ENCODE assay signal across 1 cellular context in the genomic region with DNA sequence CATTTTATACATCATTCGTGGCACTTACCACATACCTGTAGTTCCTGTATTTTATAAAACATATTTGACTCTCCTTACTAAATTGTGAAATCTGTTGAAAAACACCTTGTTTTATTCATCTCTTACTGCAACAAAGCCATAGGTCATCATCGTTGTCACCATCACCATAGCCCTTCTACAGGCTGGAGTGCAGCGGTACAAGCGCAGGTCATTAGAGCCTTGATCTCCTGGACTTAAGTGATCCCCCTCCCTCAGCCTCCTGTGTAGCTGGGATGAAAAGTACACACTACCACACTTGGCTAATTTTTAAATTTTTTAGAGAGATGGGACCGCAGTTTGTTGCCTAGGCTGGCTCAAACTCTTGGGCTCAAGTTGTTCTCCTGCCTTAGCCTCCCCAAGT.
TF ChIP-seq lines count a peak whose summit lies in the region.

No MANE protein-coding gene starts in this region.

TF ChIP-seq in IMR-90, 13 proteins besides CTCF, POLR2A, EP300 and RAD21 (continued from another document):
- no peak for TF ChIP-seq CHD1 (IDR thresholded peaks at IDR 0.05; ENCODE audit: low read depth, low read length)
- no peak for TF ChIP-seq RFX5 (IDR thresholded peaks at IDR 0.05; ENCODE audit: low read depth, low read length)
- TF ChIP-seq MXI1 (IDR thresholded peaks at IDR 0.05; ENCODE audit: borderline replicate concordance, low read depth, low read length) = no peak
- no peak for TF ChIP-seq MAZ (IDR thresholded peaks at IDR 0.05; ENCODE audit: borderline replicate concordance, low read depth, low read length)
- TF ChIP-seq, protein P1, sequence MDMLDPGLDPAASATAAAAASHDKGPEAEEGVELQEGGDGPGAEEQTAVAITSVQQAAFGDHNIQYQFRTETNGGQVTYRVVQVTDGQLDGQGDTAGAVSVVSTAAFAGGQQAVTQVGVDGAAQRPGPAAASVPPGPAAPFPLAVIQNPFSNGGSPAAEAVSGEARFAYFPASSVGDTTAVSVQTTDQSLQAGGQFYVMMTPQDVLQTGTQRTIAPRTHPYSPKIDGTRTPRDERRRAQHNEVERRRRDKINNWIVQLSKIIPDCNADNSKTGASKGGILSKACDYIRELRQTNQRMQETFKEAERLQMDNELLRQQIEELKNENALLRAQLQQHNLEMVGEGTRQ (IDR thresholded peaks at IDR 0.05; ENCODE audit: low read depth, low read length) = no peak
- TF ChIP-seq CEBPB (IDR thresholded peaks at IDR 0.05; ENCODE audit: low read depth, low read length) = no peak
- no peak for TF ChIP-seq NFE2L2 (IDR thresholded peaks at IDR 0.05; ENCODE audit: low read depth, low read length)
- TF ChIP-seq RCOR1 (IDR thresholded peaks at IDR 0.05; ENCODE audit: insufficient replicate concordance, low read length) = no peak
- no peak for TF ChIP-seq FOS (IDR thresholded peaks at IDR 0.05; ENCODE audit: low read depth, low read length)
